ENCODE assay signal across 31 cellular contexts in genomic region chr18:55462652-55463051, GRCh38.
A peak's percentile ranks its signal among the peaks of the same experiment; 100 is the strongest.
DNase-seq lines count a peak whose midpoint lies in the region; ATAC-seq and TF ChIP-seq lines count a peak whose summit lies in the region.
"Had no signal": no experiment of that assay in that cellular context is flagged by ENCODE, and none has a peak within 500 bp of the region (broad histone marks: within the 10 kb centered on the region; RNA-seq: fewer than 3 reads in every experiment).

No MANE protein-coding gene starts in this region.

- H3K36me3 ChIP-seq in psoas muscle (ENCODE audit: insufficient read depth in 1 of 2, low read depth in 1 of 2), result peaks cover 0 to 13% of the 10 kb centered on the region in 2 donors
- H3K36me3 ChIP-seq: thoracic aorta had no signal

- 0 out of 2 replicates have a peak overlapping the region, but pooled peaks have one; percentile 9 for H3K27ac Mint-ChIP-seq in WTC11
- H3K27ac Mint-ChIP-seq: activated CD4-positive, alpha-beta memory T cell treated with anti-CD3 and anti-CD28 coated beads, Interleukin-2, amount 10 ng/mL, durations not matched to agents 7 days and 5 days; activated T-helper 1 cell treated with anti-CD3 and anti-CD28 coated beads, Interleukin-12 subunit alpha, Interleukin-12 subunit beta, Interleukin-2, Interleukin-4 antibody, amounts not matched to agents 30 ng/mL and 10 ng/mL and 1 ng/mL, durations not matched to agents 14 hours and 24 hours and 36 hours; stimulated activated naive CD8-positive, alpha-beta T cell treated with anti-CD3 and anti-CD28 coated beads, Interleukin-15, amount 100 ng/mL, for 72 hours had no signal

- no peak for TF ChIP-seq CTCF in WTC11 (IDR thresholded peaks at IDR 0.05)
- TF ChIP-seq CTCF in psoas muscle (IDR thresholded peaks at IDR 0.05), result no peak

- 13 to 29% (median 23%) methylated on average over 1 of the region's 1 CpG for WGBS in psoas muscle, 3 donors

- no peak overlapping the region for H3K4me3 ChIP-seq in psoas muscle
- H3K4me3 ChIP-seq: BLaER1 treated with 17β-estradiol and CSF1 and Interleukin-3, amounts not matched to agents 10 nM and 100 nM; dorsolateral prefrontal cortex; spleen; thoracic aorta had no signal

- intact Hi-C loops in psoas muscle (cut with DNase I), result no loop called here

- H3K27me3 ChIP-seq in psoas muscle (ENCODE audit: insufficient read depth in 3 of 3, low read length in 2 of 3), result no peaks in the 10 kb centered on the region
- H3K27me3 ChIP-seq: BLaER1 treated with 17β-estradiol and CSF1 and Interleukin-3, amounts not matched to agents 10 nM and 100 nM; dorsolateral prefrontal cortex; spleen had no signal

- CTCF ChIA-PET in WTC11 (lab: Charles Lee), result interaction anchor here (0.6 to 0.9 kb wide), 2 partner anchors 101 to 319 kb away, joined by 3 to 4 read pairs; no protein-coding TSS in a partner anchor

- no peaks in the 10 kb centered on the region for H3K9me3 ChIP-seq in psoas muscle
- H3K9me3 ChIP-seq: BLaER1 treated with 17β-estradiol and CSF1 and Interleukin-3, amounts not matched to agents 10 nM and 100 nM; spleen; thoracic aorta had no signal

- no peak overlapping the region for H3K4me3 Mint-ChIP-seq in WTC11
- H3K4me3 Mint-ChIP-seq: activated CD4-positive, alpha-beta memory T cell treated with anti-CD3 and anti-CD28 coated beads, Interleukin-2, amount 10 ng/mL, durations not matched to agents 7 days and 5 days; activated T-helper 1 cell treated with anti-CD3 and anti-CD28 coated beads, Interleukin-12 subunit alpha, Interleukin-12 subunit beta, Interleukin-2, Interleukin-4 antibody, amounts not matched to agents 30 ng/mL and 10 ng/mL and 1 ng/mL, durations not matched to agents 14 hours and 24 hours and 36 hours; stimulated activated naive CD8-positive, alpha-beta T cell treated with anti-CD3 and anti-CD28 coated beads, Interleukin-15, amount 100 ng/mL, for 72 hours had no signal

- no peaks in the 10 kb centered on the region for H3K9me3 Mint-ChIP-seq in WTC11
- H3K9me3 Mint-ChIP-seq: activated CD4-positive, alpha-beta memory T cell treated with anti-CD3 and anti-CD28 coated beads, Interleukin-2, amount 10 ng/mL, durations not matched to agents 7 days and 5 days; activated T-helper 1 cell treated with anti-CD3 and anti-CD28 coated beads, Interleukin-12 subunit alpha, Interleukin-12 subunit beta, Interleukin-2, Interleukin-4 antibody, amounts not matched to agents 30 ng/mL and 10 ng/mL and 1 ng/mL, durations not matched to agents 14 hours and 24 hours and 36 hours; stimulated activated naive CD8-positive, alpha-beta T cell treated with anti-CD3 and anti-CD28 coated beads, Interleukin-15, amount 100 ng/mL, for 72 hours had no signal

- H3K27ac ChIP-seq in psoas muscle, result peak overlapping the region; percentile 82
- H3K27ac ChIP-seq: 22Rv1; BLaER1 treated with 17β-estradiol and CSF1 and Interleukin-3, amounts not matched to agents 10 nM and 100 nM; HL-60; parathyroid adenoma; spleen; thoracic aorta had no signal

- POLR2A ChIA-PET in WTC11 (lab: Charles Lee), result interaction anchor here (0.6 kb wide), 1 partner anchor 17 kb away, joined by 5 read pairs; no protein-coding TSS in a partner anchor

- H3K4me1 Mint-ChIP-seq in WTC11, result peaks cover 91% of the 10 kb centered on the region
- H3K4me1 Mint-ChIP-seq: activated CD4-positive, alpha-beta memory T cell treated with anti-CD3 and anti-CD28 coated beads, Interleukin-2, amount 10 ng/mL, durations not matched to agents 7 days and 5 days; stimulated activated naive CD8-positive, alpha-beta T cell treated with anti-CD3 and anti-CD28 coated beads, Interleukin-15, amount 100 ng/mL, for 72 hours had no signal

- no peaks in the 10 kb centered on the region for H3K27me3 Mint-ChIP-seq in WTC11 (ENCODE audit: low read depth)
- H3K27me3 Mint-ChIP-seq: activated CD4-positive, alpha-beta memory T cell treated with anti-CD3 and anti-CD28 coated beads, Interleukin-2, amount 10 ng/mL, durations not matched to agents 7 days and 5 days had no signal

- peaks cover 4% of the 10 kb centered on the region; the same call in 1 of the 2 replicates for H3K36me3 Mint-ChIP-seq in WTC11

- H3K4me1 ChIP-seq in psoas muscle, result peaks cover 45% of the 10 kb centered on the region
- H3K4me1 ChIP-seq: parathyroid adenoma had no signal

- no peak for ATAC-seq in WTC11
- peak; percentile 95 to 98 (median 98) for ATAC-seq in psoas muscle
- no peak for ATAC-seq in HG03354 (IDR thresholded peaks at IDR 0.05; ENCODE audit: poor library complexity, severe bottlenecking, unreplicated experiment)
- ATAC-seq: stimulated activated naive CD8-positive, alpha-beta T cell treated with anti-CD3 and anti-CD28 coated beads, Interleukin-15, amount 100 ng/mL, for 72 hours had no signal

- peak; percentile 11 for DNase-seq in NCI-H1694 treated with DMSO at 0.1 percent for 48 hours (lab: John Stamatoyannopoulos, UW)
- no peak for DNase-seq in NCI-H1694 (lab: John Stamatoyannopoulos, UW)
- peak; percentile 84 for DNase-seq in NCI-H2171 (lab: John Stamatoyannopoulos, UW)
- no peak for DNase-seq in WTC11 (ENCODE audit: low spot score)
- no peak for DNase-seq in psoas muscle
- no peak for DNase-seq in activated CD4-positive, alpha-beta T cell treated with anti-CD3 and anti-CD28 coated beads, Interleukin-2, amount 50 U/mL, for 48 hours
- DNase-seq in NCI-H1417 treated with DMSO at 0.1 percent for 48 hours (lab: John Stamatoyannopoulos, UW), result no peak
- DNase-seq: activated CD4-positive, alpha-beta memory T cell treated with anti-CD3 and anti-CD28 coated beads, Interleukin-2, amount 10 ng/mL, durations not matched to agents 7 days and 5 days; activated CD4-positive, alpha-beta T cell treated with anti-CD3 and anti-CD28 coated beads for 1 hour; activated CD8-positive, alpha-beta memory T cell treated with anti-CD3 and anti-CD28 coated beads, Interleukin-2, amount 50 U/mL, for 4 hours; activated naive CD4-positive, alpha-beta T cell treated with Interleukin-2 at 50 U/mL for 16 hours; dorsolateral prefrontal cortex; foreskin melanocyte; GDM1; HCEC 1CT; KG1; kidney glomerular epithelial cell; mammary epithelial cell; MM.1S; NCI-H526 treated with DMSO at 0.1 percent for 48 hours; spleen; stimulated activated CD4-positive, alpha-beta T cell treated with anti-CD3 and anti-CD28 coated beads, Interleukin-2, amount 100 ng/mL, for 24 hours; stimulated activated naive CD8-positive, alpha-beta T cell treated with anti-CD3 and anti-CD28 coated beads, Interleukin-15, amount 100 ng/mL, for 72 hours; T-helper 2 cell had no signal

TF ChIP-seq in WTC11, 78 proteins besides CTCF, POLR2A, EP300 and RAD21 (continues in another document):
- TF ChIP-seq, protein P1, sequence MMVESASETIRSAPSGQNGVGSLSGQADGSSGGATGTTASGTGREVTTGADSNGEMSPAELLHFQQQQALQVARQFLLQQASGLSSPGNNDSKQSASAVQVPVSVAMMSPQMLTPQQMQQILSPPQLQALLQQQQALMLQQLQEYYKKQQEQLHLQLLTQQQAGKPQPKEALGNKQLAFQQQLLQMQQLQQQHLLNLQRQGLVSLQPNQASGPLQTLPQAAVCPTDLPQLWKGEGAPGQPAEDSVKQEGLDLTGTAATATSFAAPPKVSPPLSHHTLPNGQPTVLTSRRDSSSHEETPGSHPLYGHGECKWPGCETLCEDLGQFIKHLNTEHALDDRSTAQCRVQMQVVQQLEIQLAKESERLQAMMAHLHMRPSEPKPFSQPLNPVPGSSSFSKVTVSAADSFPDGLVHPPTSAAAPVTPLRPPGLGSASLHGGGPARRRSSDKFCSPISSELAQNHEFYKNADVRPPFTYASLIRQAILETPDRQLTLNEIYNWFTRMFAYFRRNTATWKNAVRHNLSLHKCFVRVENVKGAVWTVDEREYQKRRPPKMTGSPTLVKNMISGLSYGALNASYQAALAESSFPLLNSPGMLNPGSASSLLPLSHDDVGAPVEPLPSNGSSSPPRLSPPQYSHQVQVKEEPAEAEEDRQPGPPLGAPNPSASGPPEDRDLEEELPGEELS (CRISPR knock-in tag; IDR thresholded peaks at IDR 0.05), result no peak
- TF ChIP-seq, protein P2, sequence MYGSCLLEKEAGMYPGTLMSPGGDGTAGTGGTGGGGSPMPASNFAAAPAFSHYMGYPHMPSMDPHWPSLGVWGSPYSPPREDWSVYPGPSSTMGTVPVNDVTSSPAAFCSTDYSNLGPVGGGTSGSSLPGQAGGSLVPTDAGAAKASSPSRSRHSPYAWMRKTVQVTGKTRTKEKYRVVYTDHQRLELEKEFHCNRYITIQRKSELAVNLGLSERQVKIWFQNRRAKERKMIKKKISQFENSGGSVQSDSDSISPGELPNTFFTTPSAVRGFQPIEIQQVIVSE (CRISPR knock-in tag; IDR thresholded peaks at IDR 0.05; ENCODE audit: borderline replicate concordance), result no peak
- TF ChIP-seq TP53 (CRISPR knock-in tag; IDR thresholded peaks at IDR 0.05), result no peak
- TF ChIP-seq CREB1 (CRISPR knock-in tag; IDR thresholded peaks at IDR 0.05), result no peak
- TF ChIP-seq IRF2 (CRISPR knock-in tag; IDR thresholded peaks at IDR 0.05; ENCODE audit: borderline replicate concordance, low read depth), result no peak
- TF ChIP-seq, protein P3, sequence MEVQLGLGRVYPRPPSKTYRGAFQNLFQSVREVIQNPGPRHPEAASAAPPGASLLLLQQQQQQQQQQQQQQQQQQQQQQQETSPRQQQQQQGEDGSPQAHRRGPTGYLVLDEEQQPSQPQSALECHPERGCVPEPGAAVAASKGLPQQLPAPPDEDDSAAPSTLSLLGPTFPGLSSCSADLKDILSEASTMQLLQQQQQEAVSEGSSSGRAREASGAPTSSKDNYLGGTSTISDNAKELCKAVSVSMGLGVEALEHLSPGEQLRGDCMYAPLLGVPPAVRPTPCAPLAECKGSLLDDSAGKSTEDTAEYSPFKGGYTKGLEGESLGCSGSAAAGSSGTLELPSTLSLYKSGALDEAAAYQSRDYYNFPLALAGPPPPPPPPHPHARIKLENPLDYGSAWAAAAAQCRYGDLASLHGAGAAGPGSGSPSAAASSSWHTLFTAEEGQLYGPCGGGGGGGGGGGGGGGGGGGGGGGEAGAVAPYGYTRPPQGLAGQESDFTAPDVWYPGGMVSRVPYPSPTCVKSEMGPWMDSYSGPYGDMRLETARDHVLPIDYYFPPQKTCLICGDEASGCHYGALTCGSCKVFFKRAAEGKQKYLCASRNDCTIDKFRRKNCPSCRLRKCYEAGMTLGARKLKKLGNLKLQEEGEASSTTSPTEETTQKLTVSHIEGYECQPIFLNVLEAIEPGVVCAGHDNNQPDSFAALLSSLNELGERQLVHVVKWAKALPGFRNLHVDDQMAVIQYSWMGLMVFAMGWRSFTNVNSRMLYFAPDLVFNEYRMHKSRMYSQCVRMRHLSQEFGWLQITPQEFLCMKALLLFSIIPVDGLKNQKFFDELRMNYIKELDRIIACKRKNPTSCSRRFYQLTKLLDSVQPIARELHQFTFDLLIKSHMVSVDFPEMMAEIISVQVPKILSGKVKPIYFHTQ (CRISPR knock-in tag; IDR thresholded peaks at IDR 0.05), result no peak
- TF ChIP-seq, protein P4, sequence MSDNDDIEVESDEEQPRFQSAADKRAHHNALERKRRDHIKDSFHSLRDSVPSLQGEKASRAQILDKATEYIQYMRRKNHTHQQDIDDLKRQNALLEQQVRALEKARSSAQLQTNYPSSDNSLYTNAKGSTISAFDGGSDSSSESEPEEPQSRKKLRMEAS (CRISPR knock-in tag; IDR thresholded peaks at IDR 0.05), result no peak

Comparison
In these comparisons a context has a peak if more than half of its experiments do, and no peak if none do; other contexts are left out.
1. DNase-seq: peak in NCI-H1694 treated with DMSO at 0.1 percent for 48 hours (single experiment) and NCI-H2171 (single experiment); none in NCI-H1694 (single experiment), WTC11 (single experiment), psoas muscle (0 of 2), activated CD4-positive, alpha-beta T cell treated with anti-CD3 and anti-CD28 coated beads, Interleukin-2, amount 50 U/mL, for 48 hours (0 of 2) and NCI-H1417 treated with DMSO at 0.1 percent for 48 hours (single experiment).
2. ATAC-seq: peak in psoas muscle (4 of 4); none in WTC11 (single experiment) and HG03354 (single experiment).